26 cellular contexts compared by ENCODE assay signal in genomic region chr13:112854321-112854720, GRCh38.
"Had no signal": no experiment of that assay in that cellular context is flagged by ENCODE, and none has a peak within 500 bp of the region (broad histone marks: within the 10 kb centered on the region; RNA-seq: fewer than 3 reads in every experiment).

No MANE protein-coding gene starts in this region.

- H3K27ac ChIP-seq: dorsolateral prefrontal cortex, epithelial cell of prostate, gastrocnemius medialis, heart right ventricle, left ventricle myocardium inferior, neural progenitor cell, psoas muscle, sigmoid colon, testis, tibial artery had no signal

- H3K27me3 ChIP-seq: dorsolateral prefrontal cortex, gastrocnemius medialis, heart right ventricle, neural progenitor cell, sigmoid colon, testis, tibial artery had no signal

- H3K9ac ChIP-seq: neural progenitor cell had no signal

- DNase-seq: effector CD4-positive, alpha-beta T cell; foreskin fibroblast; gastrocnemius medialis; heart right ventricle; hippocampal formation; kidney glomerular epithelial cell; left colon; left ventricle myocardium inferior; mesenchymal stem cell; midbrain; naive thymus-derived CD4-positive, alpha-beta T cell; nucleus accumbens; psoas muscle; right cardiac atrium; sigmoid colon; stimulated activated CD4-positive, alpha-beta T cell treated with anti-CD3 and anti-CD28 coated beads, Interleukin-4, amount 100 ng/mL, for 4 hours; stimulated activated naive CD8-positive, alpha-beta T cell treated with anti-CD3 and anti-CD28 coated beads, Interleukin-15, Interleukin-2, amounts not matched to agents 100 U/mL and 50 U/mL, for 24 hours; substantia nigra; testis; tibial artery had no signal

- ATAC-seq: esophagus mucosa; gastrocnemius medialis; heart right ventricle; left colon; naive thymus-derived CD4-positive, alpha-beta T cell; psoas muscle; right cardiac atrium; stimulated activated memory B cell treated with anti-CD40 and anti-IgM and Interleukin-4, amounts not matched to agents 10 μg/mL and 1 μg/mL and 100 μg/mL, for 72 hours; stimulated activated naive CD8-positive, alpha-beta T cell treated with anti-CD3 and anti-CD28 coated beads, Interleukin-15, Interleukin-2, amounts not matched to agents 100 U/mL and 50 U/mL, for 24 hours had no signal

- H2AFZ ChIP-seq: neural progenitor cell had no signal

- H3K4me1 ChIP-seq: gastrocnemius medialis, heart right ventricle, left ventricle myocardium inferior, neural progenitor cell, psoas muscle, sigmoid colon, testis, tibial artery had no signal

- H3K9me3 ChIP-seq: gastrocnemius medialis, heart right ventricle, left ventricle myocardium inferior, psoas muscle, sigmoid colon, testis, tibial artery had no signal

- H3K4me2 ChIP-seq: neural progenitor cell had no signal

- H3K36me3 ChIP-seq: neural progenitor cell had no signal

- H3K4me3 ChIP-seq: dorsolateral prefrontal cortex, gastrocnemius medialis, heart right ventricle, left ventricle myocardium inferior, lung, neural progenitor cell, psoas muscle, sigmoid colon, testis, tibial artery had no signal
